Comparison of ENCODE assay signal across 14 cellular contexts in genomic region chr1:241715956-241716355, GRCh38.
DNase-seq lines count a peak whose midpoint lies in the region; ATAC-seq, FAIRE-seq and TF ChIP-seq lines count a peak whose summit lies in the region.
"Had no signal": no experiment of that assay in that cellular context is flagged by ENCODE, and none has a peak within 500 bp of the region (broad histone marks: within the 10 kb centered on the region; RNA-seq: fewer than 3 reads in every experiment).

No MANE protein-coding gene starts in this region.

- FAIRE-seq in pancreas (lab: Jason Lieb, UNC): no peak

- peaks cover 34% of the 10 kb centered on the region for H3K4me1 ChIP-seq in HEK293 (ENCODE audit: control insufficient read depth, insufficient read depth, low read length)
- H3K4me1 ChIP-seq in colonic mucosa: no peaks in the 10 kb centered on the region
- H3K4me1 ChIP-seq in endodermal cell (ENCODE audit: control insufficient read depth, insufficient read depth, low read length): no peaks in the 10 kb centered on the region
- H3K4me1 ChIP-seq in pancreas: no peaks in the 10 kb centered on the region
- H3K4me1 ChIP-seq: Peyer's patch had no signal

- no peaks in the 10 kb centered on the region for H3K9me3 Mint-ChIP-seq in endodermal cell

- no peaks in the 10 kb centered on the region for H3K36me3 ChIP-seq in HEK293 (ENCODE audit: control insufficient read depth in 2 of 2, insufficient read depth in 1 of 2, low read length in 2 of 2)
- no peaks in the 10 kb centered on the region for H3K36me3 ChIP-seq in colonic mucosa
- no peaks in the 10 kb centered on the region for H3K36me3 ChIP-seq in endodermal cell (ENCODE audit: control insufficient read depth, insufficient read depth, low read length)
- no peaks in the 10 kb centered on the region for H3K36me3 ChIP-seq in pancreas
- H3K36me3 ChIP-seq: Peyer's patch had no signal

- POLR2A ChIA-PET in HEK293 (lab: Yijun Ruan, JAX): no interaction called here

- H3K27ac ChIP-seq in HEK293 (ENCODE audit: extremely low read depth, low read depth, low read length) (no peak overlapping the region), colonic mucosa (no peak overlapping the region), endodermal cell (ENCODE audit: low read depth, low read length) (no peak overlapping the region), pancreas (no peak overlapping the region)
- H3K27ac ChIP-seq: Peyer's patch had no signal

- H3K27me3 Mint-ChIP-seq in endodermal cell (ENCODE audit: insufficient read depth): peaks cover 54% of the 10 kb centered on the region

- CTCF ChIA-PET in HEK293 (lab: Yijun Ruan, JAX): interaction anchor here (0.6 kb wide), 1 partner anchor 19 kb away, joined by 3 read pairs; no protein-coding TSS in a partner anchor

- TF ChIP-seq CTCF in HEK293 (tag by site-specific recombination; IDR thresholded peaks at IDR 0.05): no peak
- no peak for TF ChIP-seq CTCF in cardiac fibroblast (IDR thresholded peaks at IDR 0.05; ENCODE audit: low read depth, low read length)
- no peak for TF ChIP-seq CTCF in foreskin fibroblast (IDR thresholded peaks at IDR 0.05; ENCODE audit: low read depth, low read length)
- no peak for TF ChIP-seq CTCF in colonic mucosa (IDR thresholded peaks at IDR 0.05)
- TF ChIP-seq CTCF in endodermal cell (conservative IDR thresholded peaks at IDR 0.05): no peak
- no peak for TF ChIP-seq CTCF in pancreas (IDR thresholded peaks at IDR 0.05)

- no peaks in the 10 kb centered on the region for H3K9me3 ChIP-seq in HEK293 (ENCODE audit: control insufficient read depth, insufficient read depth, low read depth, low read length)
- no peaks in the 10 kb centered on the region for H3K9me3 ChIP-seq in colonic mucosa
- no peaks in the 10 kb centered on the region for H3K9me3 ChIP-seq in endodermal cell (ENCODE audit: control insufficient read depth, low read length)
- H3K9me3 ChIP-seq in pancreas: no peaks in the 10 kb centered on the region
- H3K9me3 ChIP-seq: Peyer's patch had no signal

- no peak overlapping the region for H3K9ac ChIP-seq in colonic mucosa (ENCODE audit: low read depth in 2 of 2, low read length in 2 of 2)
- H3K9ac ChIP-seq in endodermal cell (ENCODE audit: extremely low read depth, low read length, poor library complexity, severe bottlenecking): no peak overlapping the region

- no peak overlapping the region for H3K4me3 Mint-ChIP-seq in endodermal cell

- H3K4me3 ChIP-seq in HEK293 (ENCODE audit: low read depth, low read length) (no peak overlapping the region), cardiac fibroblast (replicated peaks in 1 of 2; ENCODE audit: low read depth in 2 of 2, low read length in 2 of 2) (no peak overlapping the region), foreskin fibroblast (ENCODE audit: low read depth in 1 of 2, low read length in 2 of 2) (no peak overlapping the region), colonic mucosa (no peak overlapping the region), endodermal cell (ENCODE audit: low read length) (no peak overlapping the region), pancreas (no peak overlapping the region)
- H3K4me3 ChIP-seq: Peyer's patch had no signal

- peaks cover 13% of the 10 kb centered on the region for H3K4me1 Mint-ChIP-seq in endodermal cell

- peak; percentile 2 to 71 for DNase-seq in cardiac fibroblast (ENCODE audit: low read depth in 2 of 2)
- DNase-seq in foreskin fibroblast: peak; percentile 71 to 86
- no peak for DNase-seq in colonic mucosa
- no peak for DNase-seq in endodermal cell
- no peak for DNase-seq in pancreas
- DNase-seq in SW 1271 (lab: John Stamatoyannopoulos, UW): no peak
- DNase-seq: C1 segment of cervical spinal cord, EL, NCI-H1417 treated with DMSO at 0.1 percent for 48 hours, NCI-H2029, NCI-H524, Peyer's patch, SIG-M5 had no signal

- H3K27ac Mint-ChIP-seq in endodermal cell: no peak overlapping the region

- no peaks in the 10 kb centered on the region for H3K36me3 Mint-ChIP-seq in endodermal cell (ENCODE audit: low read depth)

- no peak for ATAC-seq in pancreas

- H3K27me3 ChIP-seq in colonic mucosa: no peaks in the 10 kb centered on the region
- peaks cover 87% of the 10 kb centered on the region for H3K27me3 ChIP-seq in endodermal cell (ENCODE audit: control insufficient read depth, insufficient read depth, low read length, poor library complexity, severe bottlenecking)
- no peaks in the 10 kb centered on the region for H3K27me3 ChIP-seq in pancreas
- H3K27me3 ChIP-seq: Peyer's patch had no signal

- intact Hi-C loops in colonic mucosa (cut with DNase I) (no loop called here), pancreas (cut with DNase I) (no loop called here)

- WGBS in endodermal cell (ENCODE audit: insufficient coverage in 1 of 2, insufficient read length in 1 of 2), 2 experiments: 95 to 100% methylated on average over 2 to 4 of the region's 4 CpGs
- 76 to 88% methylated on average over 4 of the region's 4 CpGs for WGBS in pancreas, 2 donors

TF ChIP-seq in HEK293, 187 proteins besides CTCF, POLR2A, EP300 and RAD21:
- TF ChIP-seq ZNF292 (tag by site-specific recombination; IDR thresholded peaks at IDR 0.05; ENCODE audit: borderline replicate concordance, low read depth) (no peak), TRIM28 (IDR thresholded peaks at IDR 0.05; ENCODE audit: borderline replicate concordance, low read length) (0 out of 2 replicates have a peak, but pooled peaks have one; percentile 30)

Comparison
In these comparisons a context has a peak if more than half of its experiments do, and no peak if none do; other contexts are left out.
1. DNase-seq: peak in cardiac fibroblast (2 of 2) and foreskin fibroblast (2 of 2); none in colonic mucosa (single experiment), endodermal cell (single experiment), pancreas (0 of 6) and SW 1271 (0 of 2).